14 cellular contexts compared by ENCODE assay signal in the genomic region with DNA sequence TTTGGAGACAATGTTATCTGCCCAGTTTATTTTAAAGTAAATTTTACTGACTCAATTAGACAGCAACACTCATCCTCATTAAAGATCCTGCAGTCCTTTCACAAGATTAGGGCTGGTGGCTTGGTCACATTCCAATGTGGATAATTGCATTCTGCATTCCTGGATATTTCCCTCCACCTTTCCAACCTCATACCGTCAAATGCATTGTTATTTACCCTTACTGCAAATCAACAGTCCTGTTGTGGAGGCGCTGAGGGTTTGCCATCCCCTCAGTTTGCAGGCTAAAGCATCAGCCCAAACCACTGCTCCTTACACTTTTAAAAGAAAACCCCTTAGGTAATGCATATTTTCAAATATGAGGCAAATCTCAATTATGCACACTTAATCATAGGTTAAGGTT. TPM values are rescaled to one million over a fixed set of nuclear protein-coding genes. Genes with fewer than 3 reads are reported as not detected.
DNase-seq lines count a peak whose midpoint lies in the region; ATAC-seq, FAIRE-seq and TF ChIP-seq lines count a peak whose summit lies in the region.
"Had no signal": no experiment of that assay in that cellular context is flagged by ENCODE, and none has a peak within 500 bp of the region (broad histone marks: within the 10 kb centered on the region; RNA-seq: fewer than 3 reads in every experiment).

No MANE protein-coding gene starts in this region.

- H3K9ac ChIP-seq in IMR-90 (ENCODE audit: low read depth, low read length): no peak overlapping the region
- no peak overlapping the region for H3K9ac ChIP-seq in H1 (replicated peaks in 1 of 4; ENCODE audit: extremely low read depth in 1 of 4, low read depth in 3 of 4, low read length in 3 of 4)
- H3K9ac ChIP-seq in parathyroid adenoma: no peak overlapping the region

- TF ChIP-seq CTCF in IMR-90 (conservative IDR thresholded peaks at IDR 0.05; ENCODE audit: low read depth, low read length) (no peak), H1 (IDR thresholded peaks at IDR 0.05; ENCODE audit: control extremely low read depth in 1 of 3, insufficient read depth in 1 of 3, low read depth in 1 of 3, low read length in 3 of 3) (no peak), parathyroid adenoma (IDR thresholded peaks at IDR 0.05) (no peak), adrenal gland (IDR thresholded peaks at IDR 0.05) (no peak), testis (IDR thresholded peaks at IDR 0.05) (no peak)

- peak overlapping the region; percentile 71 for H4K91ac ChIP-seq in IMR-90 (ENCODE audit: insufficient read depth, low read depth, low read length)
- no peak overlapping the region for H4K91ac ChIP-seq in H1 (replicated peaks; ENCODE audit: insufficient read length, low read length)

- no CpG with 5 or more reads among the region's 2 CpGs for WGBS in IMR-90 (ENCODE audit: extremely low coverage in 2 of 2, insufficient read length in 1 of 2), 2 experiments
- WGBS in H1 (ENCODE audit: extremely low coverage in 1 of 2, insufficient coverage in 1 of 2, insufficient read length in 1 of 2, insufficient replicate concordance in 2 of 2, low coverage in 1 of 2, low lambda C conversion rate in 2 of 2, missing lambda C conversion rate in 1 of 2), 2 experiments: 0% methylated on average over 2 of the region's 2 CpGs; no CpG with 5 or more reads in 1 of the 2 experiments
- 57 to 71% (median 66%) methylated on average over 2 of the region's 2 CpGs for WGBS in adrenal gland, 4 donors
- WGBS in testis, 2 donors: 48 to 55% methylated on average over 2 of the region's 2 CpGs

- no peak overlapping the region for H3K18ac ChIP-seq in IMR-90 (ENCODE audit: low read depth, low read length)
- H3K18ac ChIP-seq in H1 (ENCODE audit: extremely low read depth, low read length): peak overlapping the region; percentile 26; the same call in 1 of the 2 replicates

- H2BK120ac ChIP-seq in IMR-90 (ENCODE audit: low read depth, low read length) (peak overlapping the region; percentile 45; the same call in 1 of the 2 replicates), H1 (replicated peaks; ENCODE audit: low read depth, low read length) (no peak overlapping the region)

- H3K23ac ChIP-seq in IMR-90 (ENCODE audit: low read depth, low read length) (0 out of 2 replicates have a peak overlapping the region, but pooled peaks have one; percentile 40), H1 (ENCODE audit: insufficient read length) (no peak overlapping the region)

- H3K79me2 ChIP-seq in H1 (ENCODE audit: control insufficient read depth in 1 of 2, insufficient read depth in 2 of 2, low read length in 2 of 2) (peaks cover 8 to 31% of the 10 kb centered on the region in 2 experiments; a peak in 3 of 4 replicates), parathyroid adenoma (peaks cover 24% of the 10 kb centered on the region)

- H3K9me3 ChIP-seq in IMR-90 (ENCODE audit: control insufficient read depth, insufficient read depth, low read length) (no peaks in the 10 kb centered on the region), H1 (ENCODE audit: insufficient read depth in 2 of 2, low read depth in 1 of 2, low read length in 1 of 2) (no peaks in the 10 kb centered on the region), parathyroid adenoma (ENCODE audit: control insufficient read depth, low read length) (no peaks in the 10 kb centered on the region), adrenal gland (replicated peaks in 1 of 3) (no peaks in the 10 kb centered on the region), testis (no peaks in the 10 kb centered on the region)

- H2BK5ac ChIP-seq in IMR-90 (ENCODE audit: low read depth, low read length, poor library complexity, severe bottlenecking) (peak overlapping the region; percentile 22), H1 (ENCODE audit: low read depth, low read length) (peak overlapping the region; percentile 48; the same call in 1 of the 2 replicates)

- H3K14ac ChIP-seq in IMR-90 (replicated peaks; ENCODE audit: low read depth, low read length): no peak overlapping the region
- no peak overlapping the region for H3K14ac ChIP-seq in H1 (ENCODE audit: insufficient read length)

- CTCF ChIA-PET in IMR-90 (lab: Yijun Ruan, JAX): interaction anchor here (0.6 to 1.3 kb wide), 7 partner anchors 138 to 683 kb away, joined by 3 to 10 read pairs (median 3); no protein-coding TSS in a partner anchor
- CTCF ChIA-PET in H1 (lab: Charles Lee; ENCODE audit: partially characterized antibody): interaction anchor here (0.7 to 2.2 kb wide), 25 partner anchors 9 to 1153 kb away, joined by 3 to 13 read pairs (median 3); no protein-coding TSS in a partner anchor

- peaks cover 7% of the 10 kb centered on the region for H3K4me1 ChIP-seq in IMR-90 (ENCODE audit: control insufficient read depth, insufficient read depth, low read length)
- peaks cover 2 to 33% (median 22%) of the 10 kb centered on the region in 4 experiments; a peak in 5 of 7 replicates for H3K4me1 ChIP-seq in H1 (replicated peaks in 1 of 4; ENCODE audit: control insufficient read depth in 3 of 4, insufficient read depth in 4 of 4, low read length in 3 of 4)
- H3K4me1 ChIP-seq in parathyroid adenoma: peaks cover 22% of the 10 kb centered on the region
- H3K4me1 ChIP-seq in adrenal gland (replicated peaks in 1 of 2): peaks cover 14 to 33% of the 10 kb centered on the region in 2 donors
- H3K4me1 ChIP-seq in testis: peaks cover 17% of the 10 kb centered on the region

- intact Hi-C loops in IMR-90 (cut with micrococcal nuclease): loop anchor here (1.0 to 10.0 kb wide), 5 partner anchors 514 to 1552 kb away; no protein-coding TSS in a partner anchor
- intact Hi-C loops in adrenal gland (cut with DNase I): loop anchor here in 1 of 2 donors (10.0 kb wide), 2 partner anchors 234 to 554 kb away; partner anchors contain the start of gene HECA
- intact Hi-C loops in testis (cut with DNase I; ENCODE audit: low total_unique reads): loop anchor here (10.0 kb wide), 1 partner anchor 244 kb away; no protein-coding TSS in a partner anchor

- H3K79me1 ChIP-seq in IMR-90 (ENCODE audit: low read depth in 1 of 2, low read length in 2 of 2) (peaks cover 0 to 3% of the 10 kb centered on the region in 2 experiments; a peak in 1 of 4 replicates), H1 (ENCODE audit: low read depth, low read length) (no peaks in the 10 kb centered on the region; the same call in 1 of the 2 replicates)

- H3K23me2 ChIP-seq in H1 (ENCODE audit: low read depth, low read length): peaks cover 6% of the 10 kb centered on the region; the same call in 1 of the 2 replicates

- H3K9me1 ChIP-seq in IMR-90 (ENCODE audit: insufficient read depth, low read length): no peaks in the 10 kb centered on the region

- in situ Hi-C loops in IMR-90 (cut with MboI; ENCODE audit: low sequenced_read_pairs): loop anchor here (5.0 to 25.0 kb wide), 3 partner anchors 552 to 1543 kb away; partner anchors contain the start of gene PERP

- no peak overlapping the region for H3K4me2 ChIP-seq in IMR-90 (ENCODE audit: low read depth, low read length)
- peak overlapping the region; percentile 59 to 92 for H3K4me2 ChIP-seq in H1 (ENCODE audit: insufficient read depth in 1 of 2, low read depth in 2 of 2, low read length in 2 of 2)
- peak overlapping the region; percentile 36 for H3K4me2 ChIP-seq in parathyroid adenoma (ENCODE audit: low read length)

- H2AK5ac ChIP-seq in IMR-90 (ENCODE audit: low read depth, low read length) (no peak overlapping the region), H1 (ENCODE audit: low read depth, low read length) (no peak overlapping the region)

- H2BK15ac ChIP-seq in IMR-90 (ENCODE audit: low read depth, low read length): no peak overlapping the region
- H2BK15ac ChIP-seq in H1 (ENCODE audit: low read length): no peak overlapping the region

- no peak overlapping the region for H2BK12ac ChIP-seq in H1 (ENCODE audit: low read depth, low read length)

- 0 out of 2 replicates have a peak overlapping the region, but pooled peaks have one; percentile 17 for H2BK20ac ChIP-seq in IMR-90 (ENCODE audit: low read depth, low read length)
- no peak overlapping the region for H2BK20ac ChIP-seq in H1 (ENCODE audit: low read length)

- peak overlapping the region; percentile 19; the same call in 1 of the 2 replicates for H3K4ac ChIP-seq in IMR-90 (ENCODE audit: low read depth, low read length)
- H3K4ac ChIP-seq in H1 (replicated peaks; ENCODE audit: insufficient read length, low read depth, low read length): no peak overlapping the region

- no peak overlapping the region for H2AK9ac ChIP-seq in IMR-90 (replicated peaks; ENCODE audit: low read depth, low read length, poor library complexity)

- ATAC-seq in IMR-90 (ENCODE audit: low read depth) (no peak), GM19035 (IDR thresholded peaks at IDR 0.05; ENCODE audit: unreplicated experiment) (no peak)
- ATAC-seq: sciatic nerve, T-cell had no signal

- POLR2A ChIA-PET in IMR-90 (lab: Charles Lee; ENCODE audit: unreplicated experiment): interaction anchor here (0.6 to 1.5 kb wide), 5 partner anchors 148 to 1170 kb away, joined by 3 to 7 read pairs (median 3); no protein-coding TSS in a partner anchor
- POLR2A ChIA-PET in H1 (lab: Charles Lee; ENCODE audit: partially characterized antibody): interaction anchor here (0.8 to 1.7 kb wide), 4 partner anchors 10 to 672 kb away, joined by 3 read pairs; no protein-coding TSS in a partner anchor

- no peaks in the 10 kb centered on the region for H3K27me3 ChIP-seq in IMR-90 (ENCODE audit: control insufficient read depth, insufficient read depth, low read length)
- no peaks in the 10 kb centered on the region for H3K27me3 ChIP-seq in H1 (replicated peaks in 1 of 4; ENCODE audit: control insufficient read depth in 3 of 4, extremely low read depth in 1 of 4, insufficient read depth in 3 of 4, low read length in 3 of 4)
- H3K27me3 ChIP-seq in parathyroid adenoma (ENCODE audit: control insufficient read depth, insufficient read depth, low read length): no peaks in the 10 kb centered on the region
- H3K27me3 ChIP-seq in adrenal gland: no peaks in the 10 kb centered on the region
- no peaks in the 10 kb centered on the region for H3K27me3 ChIP-seq in testis
- H3K27me3 ChIP-seq: dorsolateral prefrontal cortex had no signal

- H4K20me1 ChIP-seq in IMR-90 (ENCODE audit: insufficient read depth, low read length): peaks cover 31% of the 10 kb centered on the region
- H4K20me1 ChIP-seq in H1 (replicated peaks in 1 of 2; ENCODE audit: control insufficient read depth in 1 of 2, insufficient read depth in 2 of 2, low read length in 2 of 2): peaks cover 7% of the 10 kb centered on the region in 2 experiments

- peak overlapping the region in 1 of 2 experiments; percentile 6; a peak in 1 of 4 replicates for H4K8ac ChIP-seq in IMR-90 (ENCODE audit: low read depth in 2 of 2, low read length in 2 of 2)
- no peak overlapping the region for H4K8ac ChIP-seq in H1 (ENCODE audit: extremely low read depth, insufficient read depth, low read length)

- TF ChIP-seq POLR2A in IMR-90 (IDR thresholded peaks at IDR 0.05; ENCODE audit: low read depth, low read length) (no peak), H1 (IDR thresholded peaks at IDR 0.05; ENCODE audit: control extremely low read depth in 1 of 2, low read depth in 2 of 2, low read length in 2 of 2) (no peak), adrenal gland (IDR thresholded peaks at IDR 0.05) (no peak), testis (IDR thresholded peaks at IDR 0.05) (no peak)

- H3K36me3 ChIP-seq in IMR-90 (ENCODE audit: control insufficient read depth, insufficient read depth, low read length) (peaks cover 17% of the 10 kb centered on the region), H1 (ENCODE audit: control insufficient read depth in 2 of 4, insufficient read depth in 4 of 4, low read length in 3 of 4) (peaks cover 3 to 35% (median 10%) of the 10 kb centered on the region in 4 experiments; a peak in 5 of 8 replicates), parathyroid adenoma (ENCODE audit: control insufficient read depth, insufficient read depth, low read length) (peaks cover 29% of the 10 kb centered on the region), adrenal gland (replicated peaks in 1 of 2) (peaks cover 0 to 5% of the 10 kb centered on the region in 2 donors), testis (ENCODE audit: low read depth, missing control alignments) (no peaks in the 10 kb centered on the region)

- no peak overlapping the region for H4K5ac ChIP-seq in IMR-90 (ENCODE audit: low read depth, low read length)
- peak overlapping the region; percentile 94 for H4K5ac ChIP-seq in H1 (ENCODE audit: insufficient read length, low read depth, low read length)

- peak in 1 of 2 experiments; percentile 19; a peak in 1 of 3 replicates for TF ChIP-seq EP300 in H1 (IDR thresholded peaks at IDR 0.05; ENCODE audit: borderline replicate concordance in 1 of 2, low read depth in 2 of 2, low read length in 2 of 2)

- H3K27ac ChIP-seq in IMR-90 (ENCODE audit: insufficient read depth, low read length): no peak overlapping the region
- H3K27ac ChIP-seq in H1 (ENCODE audit: low read depth, low read length): peak overlapping the region; percentile 12; the same call in 1 of the 2 replicates
- H3K27ac ChIP-seq in parathyroid adenoma: peak overlapping the region; percentile 97
- H3K27ac ChIP-seq in adrenal gland: no peak overlapping the region
- H3K27ac ChIP-seq in testis: no peak overlapping the region

- H3K56ac ChIP-seq in IMR-90 (ENCODE audit: extremely low read depth, insufficient read depth, low read length) (no peak overlapping the region), H1 (replicated peaks; ENCODE audit: insufficient read length, low read depth, low read length) (no peak overlapping the region)

- H3K4me3 ChIP-seq in IMR-90 (ENCODE audit: insufficient read depth, low read depth, low read length) (no peak overlapping the region), H1 (ENCODE audit: extremely low read depth in 1 of 4, insufficient read depth in 2 of 4, low read depth in 3 of 4, low read length in 4 of 4) (peak overlapping the region in 2 of 4 experiments; percentile 4 to 96; a peak in 5 of 8 replicates), parathyroid adenoma (ENCODE audit: low read depth, low read length) (peak overlapping the region; percentile 91), adrenal gland (no peak overlapping the region), testis (no peak overlapping the region)

- TF ChIP-seq RAD21 in IMR-90 (IDR thresholded peaks at IDR 0.05; ENCODE audit: low read length): no peak
- TF ChIP-seq RAD21 in H1 (IDR thresholded peaks at IDR 0.05 in 1 of 2, conservative IDR thresholded peaks at IDR 0.05 in 1 of 2; ENCODE audit: low read depth in 2 of 2, low read length in 2 of 2): no peak

- no TSS peak for BruUV-seq in IMR-90 (replicated peaks; lab: Mats Ljungman, UMichigan)

- no peak overlapping the region for H2AFZ ChIP-seq in IMR-90 (replicated peaks; ENCODE audit: low read length, poor library complexity)
- no peak overlapping the region for H2AFZ ChIP-seq in H1 (ENCODE audit: low read length)
- no peak overlapping the region for H2AFZ ChIP-seq in parathyroid adenoma

- dilution Hi-C loops in IMR-90 (cut with HindIII; ENCODE audit: low sequenced_read_pairs, unreplicated experiment): no loop called here

- peak; percentile 7 for FAIRE-seq in H1 (lab: Jason Lieb, UNC)
- FAIRE-seq: keratinocyte had no signal

- DNase-seq in EH (ENCODE audit: low read depth) (peak; percentile 78), IMR-90 (no peak), H1 (ENCODE audit: low read depth in 1 of 2, low spot score in 2 of 2) (no peak), adrenal gland (no peak), testis (no peak), NCI-H2081 (lab: John Stamatoyannopoulos, UW) (no peak)
- DNase-seq: activated T-cell treated with anti-CD3 and anti-CD28 coated beads, Interleukin-2, amount 50 U/mL, for 24 hours; NCI-H2029 had no signal

RNA-seq across cellular contexts. Expression of gene CITED2, which starts 5.4 kb away (rescaled TPM):
- 163 and 266 TPM in 2 replicates for total RNA-seq in IMR-90 (2012; rRNA removed)
- polyA plus RNA-seq in IMR-90 (2012; rRNA removed): 483 and 714 TPM in 2 replicates
- 132 and 474 TPM in 2 replicates for polyA plus RNA-seq in IMR-90 (2012; cell fraction: cytosol; rRNA removed)
- 416 and 734 TPM in 2 replicates for polyA plus RNA-seq in IMR-90 (2012; cell fraction: nucleus; rRNA removed; ENCODE audit: low replicate concordance)
- total RNA-seq in H1 (2021; fragmentation: NEBNext Ultra II Directional; extraction: Animal tissue kit (Norgen Biotek cat#: 25700)): 89.1 and 97.1 TPM in 2 replicates
- 115 and 179 TPM in 2 replicates for polyA plus RNA-seq in H1 (2011; rRNA removed)
- polyA plus RNA-seq in H1 (2011; cell fraction: cytosol; rRNA removed): 71.8 TPM
- 95.8 TPM for polyA plus RNA-seq in H1 (2011; cell fraction: nucleus; rRNA removed)
- polyA plus RNA-seq in H1 (2012, experiment 1 of 2): 48.9 to 68.3 TPM (median 60.3 TPM) in 4 replicates
- 39.7 TPM for polyA plus RNA-seq in H1 (2012, experiment 2 of 2)
- 42.8 TPM for polyA plus RNA-seq in H1 (2013, experiment 1 of 2)
- 45.1 TPM for polyA plus RNA-seq in H1 (2013, experiment 2 of 2)
- 24.7 and 27.3 TPM in 2 replicates for polyA minus RNA-seq in H1 (2011; rRNA and poly(A)+ RNA removed)
- 83.5 TPM for polyA minus RNA-seq in H1 (2011; cell fraction: cytosol; rRNA and poly(A)+ RNA removed)
- polyA minus RNA-seq in H1 (2011; cell fraction: nucleus; rRNA and poly(A)+ RNA removed): 66.4 TPM
- 100 to 1,000 TPM in 6 of 8 donors, 10 to 100 TPM in 2; 44.0 to 433 (median 319) TPM for total RNA-seq in adrenal gland
- polyA plus RNA-seq in adrenal gland: 100 to 1,000 TPM in 1 of 3 donors, 10 to 100 TPM in 2; 21.3 to 254 (median 46.7) TPM
- total RNA-seq in testis: 100 to 1,000 TPM in 1 of 2 donors, 10 to 100 TPM in 1; 70.2 to 115 TPM
- 65.2 TPM for polyA plus RNA-seq in testis (ENCODE audit: insufficient read depth, low read depth, low replicate concordance)

Comparison
In these comparisons a context has a peak if more than half of its experiments do, and no peak if none do; other contexts are left out.
1. H3K27ac ChIP-seq: peak in H1 (single experiment) and parathyroid adenoma (single experiment); none in IMR-90 (single experiment), adrenal gland (0 of 5) and testis (0 of 2).